ENCODE assay signal across 8 cellular contexts in genomic region chr19:10961073-10961762, GRCh38. TPM values are rescaled to one million over a fixed set of nuclear protein-coding genes. Genes with fewer than 3 reads are reported as not detected.
DNase-seq lines count a peak whose midpoint lies in the region; ATAC-seq, FAIRE-seq and TF ChIP-seq lines count a peak whose summit lies in the region.

No MANE protein-coding gene starts in this region.

- 1% methylated on average over 32 of the region's 88 CpGs; no CpG with 5 or more reads in 1 of the 2 experiments for WGBS in H1 (ENCODE audit: extremely low coverage in 1 of 2, insufficient coverage in 1 of 2, insufficient read length in 1 of 2, insufficient replicate concordance in 2 of 2, low coverage in 1 of 2, low lambda C conversion rate in 2 of 2, missing lambda C conversion rate in 1 of 2), 2 experiments
- under 1% methylated on average over 51 of the region's 88 CpGs for WGBS in mesenchymal stem cell
- 1 to 2% methylated on average over 46 of the region's 88 CpGs for WGBS in tibial nerve, 2 donors

- H2AK5ac ChIP-seq in H1 (ENCODE audit: low read depth, low read length) (no peak overlapping the region), mesenchymal stem cell (ENCODE audit: low read length, severe bottlenecking) (no peak overlapping the region)

- H3K9me2 ChIP-seq in SU-DHL-6 (replicated peaks; ENCODE audit: insufficient read depth, low read length), result no peaks in the 10 kb centered on the region

- H3K27me3 ChIP-seq in SU-DHL-6 (ENCODE audit: low read length), result no peaks in the 10 kb centered on the region
- H3K27me3 ChIP-seq in H1 (replicated peaks in 1 of 4; ENCODE audit: control insufficient read depth in 3 of 4, extremely low read depth in 1 of 4, insufficient read depth in 3 of 4, low read length in 3 of 4), result no peaks in the 10 kb centered on the region
- H3K27me3 ChIP-seq in mesenchymal stem cell (ENCODE audit: control insufficient read depth in 1 of 2, insufficient read depth in 1 of 2, low read length in 2 of 2), result no peaks in the 10 kb centered on the region
- no peaks in the 10 kb centered on the region for H3K27me3 ChIP-seq in tibial nerve

- POLR2A ChIA-PET in H1 (lab: Charles Lee; ENCODE audit: partially characterized antibody), result interaction anchor here (0.9 to 5.1 kb wide), 16 partner anchors 9 to 183 kb away, joined by 3 to 28 read pairs (median 4); partner anchors contain the start of genes LDLR and TMED1

- no peak; a peak in 1 of 3 replicates for TF ChIP-seq POLR2A in H1 (IDR thresholded peaks at IDR 0.05; ENCODE audit: control extremely low read depth in 1 of 2, low read depth in 2 of 2, low read length in 2 of 2)
- no peak for TF ChIP-seq POLR2A in tibial nerve (IDR thresholded peaks at IDR 0.05)

- H3K36me3 ChIP-seq in SU-DHL-6 (ENCODE audit: low read length), result peaks cover 5% of the 10 kb centered on the region; the same call in 1 of the 2 replicates
- H3K36me3 ChIP-seq in H1 (ENCODE audit: control insufficient read depth in 2 of 4, insufficient read depth in 4 of 4, low read length in 3 of 4), result no peaks in the 10 kb centered on the region
- H3K36me3 ChIP-seq in mesenchymal stem cell (ENCODE audit: control insufficient read depth in 1 of 2, insufficient read depth in 2 of 2, low read depth in 1 of 2, low read length in 2 of 2), result peaks cover 0 to 9% of the 10 kb centered on the region in 2 experiments
- H3K36me3 ChIP-seq in tibial nerve, result peaks cover 0 to 6% (median 0%) of the 10 kb centered on the region in 3 donors

- H4K91ac ChIP-seq in H1 (replicated peaks; ENCODE audit: insufficient read length, low read length) (peak overlapping the region; percentile 85), mesenchymal stem cell (ENCODE audit: low read length) (peak overlapping the region; percentile 83)

- H3K27ac ChIP-seq in SU-DHL-6 (ENCODE audit: low read depth, low read length) (peak overlapping the region; percentile 99), H1 (ENCODE audit: low read depth, low read length) (peak overlapping the region; percentile 85), mesenchymal stem cell (ENCODE audit: low read length, poor library complexity, severe bottlenecking) (peak overlapping the region; percentile 65), tibial nerve (peak overlapping the region; percentile 75 to 91 (median 89))

- H3F3A ChIP-seq in SU-DHL-6 (ENCODE audit: insufficient read depth), result peaks cover 29% of the 10 kb centered on the region

- peak overlapping the region; percentile 55 for H2BK120ac ChIP-seq in H1 (replicated peaks; ENCODE audit: low read depth, low read length)
- H2BK120ac ChIP-seq in mesenchymal stem cell (ENCODE audit: low read depth, low read length), result peak overlapping the region; percentile 88

- TF ChIP-seq EP300 in H1 (IDR thresholded peaks at IDR 0.05; ENCODE audit: borderline replicate concordance in 1 of 2, low read depth in 2 of 2, low read length in 2 of 2), result no peak
- TF ChIP-seq EP300 in tibial nerve (IDR thresholded peaks at IDR 0.05), result no peak

- H4K20me1 ChIP-seq in SU-DHL-6 (ENCODE audit: low read depth, low read length) (no peaks in the 10 kb centered on the region), H1 (replicated peaks in 1 of 2; ENCODE audit: control insufficient read depth in 1 of 2, insufficient read depth in 2 of 2, low read length in 2 of 2) (peaks cover 4% of the 10 kb centered on the region in 2 experiments)

- H3K79me1 ChIP-seq in H1 (ENCODE audit: low read depth, low read length) (peaks cover 19% of the 10 kb centered on the region), mesenchymal stem cell (replicated peaks; ENCODE audit: low read length, poor library complexity, severe bottlenecking) (no peaks in the 10 kb centered on the region)

- no peaks in the 10 kb centered on the region for H3K9me3 ChIP-seq in SU-DHL-6 (ENCODE audit: insufficient read depth, low read length)
- no peaks in the 10 kb centered on the region for H3K9me3 ChIP-seq in H1 (ENCODE audit: insufficient read depth in 2 of 2, low read depth in 1 of 2, low read length in 1 of 2)
- H3K9me3 ChIP-seq in mesenchymal stem cell (ENCODE audit: control insufficient read depth, low read length), result no peaks in the 10 kb centered on the region
- H3K9me3 ChIP-seq in tibial nerve, result no peaks in the 10 kb centered on the region

- H4K8ac ChIP-seq in H1 (ENCODE audit: extremely low read depth, insufficient read depth, low read length) (peak overlapping the region; percentile 95), mesenchymal stem cell (ENCODE audit: low read length) (peak overlapping the region; percentile 81)

- no peak for FAIRE-seq in H1 (lab: Jason Lieb, UNC)

- H3K56ac ChIP-seq in H1 (replicated peaks; ENCODE audit: insufficient read length, low read depth, low read length), result peak overlapping the region; percentile 59

- DNase-seq in Ammon's horn (ENCODE audit: low spot score) (peak; percentile 57), H1 (ENCODE audit: low read depth in 1 of 2, low spot score in 2 of 2) (peak in 1 of 2 experiments; percentile 60), mesenchymal stem cell (no peak), tibial nerve (ENCODE audit: low spot score in 2 of 2) (peak; percentile 23 to 26), NCI-H524 treated with DMSO at 0.1 percent for 48 hours (lab: John Stamatoyannopoulos, UW) (no peak)

- no peak for TF ChIP-seq RAD21 in H1 (IDR thresholded peaks at IDR 0.05 in 1 of 2, conservative IDR thresholded peaks at IDR 0.05 in 1 of 2; ENCODE audit: low read depth in 2 of 2, low read length in 2 of 2)

- H2AFZ ChIP-seq in SU-DHL-6 (ENCODE audit: low read depth, low read length, severe bottlenecking) (no peak overlapping the region), H1 (ENCODE audit: low read length) (no peak overlapping the region), mesenchymal stem cell (ENCODE audit: low read depth, low read length) (peak overlapping the region; percentile 46)

- no peak overlapping the region for H2BK20ac ChIP-seq in H1 (ENCODE audit: low read length)

- TF ChIP-seq CTCF in SU-DHL-6 (IDR thresholded peaks at IDR 0.05; ENCODE audit: insufficient read depth, low read length, poor library complexity, severe bottlenecking) (no peak), H1 (IDR thresholded peaks at IDR 0.05; ENCODE audit: control extremely low read depth in 1 of 3, insufficient read depth in 1 of 3, low read depth in 1 of 3, low read length in 3 of 3) (no peak), tibial nerve (IDR thresholded peaks at IDR 0.05) (no peak)

- H3K4me3 ChIP-seq in SU-DHL-6 (ENCODE audit: insufficient read depth, low read length, poor library complexity, severe bottlenecking), result peak overlapping the region; percentile 97
- H3K4me3 ChIP-seq in H1 (ENCODE audit: extremely low read depth in 1 of 4, insufficient read depth in 2 of 4, low read depth in 3 of 4, low read length in 4 of 4), result peak overlapping the region; percentile 98 to 100 (median 99)
- H3K4me3 ChIP-seq in mesenchymal stem cell (ENCODE audit: insufficient read depth in 1 of 2, low read depth in 1 of 2, low read length in 2 of 2), result peak overlapping the region; percentile 91 to 99
- H3K4me3 ChIP-seq in tibial nerve, result peak overlapping the region; percentile 73 to 76 (median 75)

- H3K4me1 ChIP-seq in H1 (replicated peaks in 1 of 4; ENCODE audit: control insufficient read depth in 3 of 4, insufficient read depth in 4 of 4, low read length in 3 of 4), result peaks cover 0 to 12% (median 7%) of the 10 kb centered on the region in 4 experiments; a peak in 6 of 7 replicates
- H3K4me1 ChIP-seq in mesenchymal stem cell (ENCODE audit: control insufficient read depth, insufficient read depth, low read depth, low read length), result peaks cover 17% of the 10 kb centered on the region
- peaks cover 0 to 42% (median 14%) of the 10 kb centered on the region in 4 donors for H3K4me1 ChIP-seq in tibial nerve

- ATAC-seq in GM18867 (IDR thresholded peaks at IDR 0.05; ENCODE audit: unreplicated experiment), result peak; percentile 30
- peak; percentile 34 for ATAC-seq in HG03095 (IDR thresholded peaks at IDR 0.05; ENCODE audit: unreplicated experiment)

- H3K23me2 ChIP-seq in H1 (ENCODE audit: low read depth, low read length), result peaks cover 5% of the 10 kb centered on the region

- peak overlapping the region; percentile 5 for H4K5ac ChIP-seq in H1 (ENCODE audit: insufficient read length, low read depth, low read length)

- no peak overlapping the region for H3K14ac ChIP-seq in H1 (ENCODE audit: insufficient read length)
- peak overlapping the region; percentile 45 to 72 for H3K14ac ChIP-seq in mesenchymal stem cell (ENCODE audit: low read length in 2 of 2)

- CTCF ChIA-PET in H1 (lab: Charles Lee; ENCODE audit: partially characterized antibody), result interaction anchor here (12.4 kb wide), 1 partner anchor 22 kb away, joined by 110 read pairs; no protein-coding TSS in a partner anchor

- H2BK12ac ChIP-seq in H1 (ENCODE audit: low read depth, low read length), result 0 out of 2 replicates have a peak overlapping the region, but pooled peaks have one; percentile 50
- no peak overlapping the region for H2BK12ac ChIP-seq in mesenchymal stem cell (ENCODE audit: low read length in 2 of 2)

- H3K23ac ChIP-seq in H1 (ENCODE audit: insufficient read length), result no peak overlapping the region
- H3K23ac ChIP-seq in mesenchymal stem cell (ENCODE audit: low read length in 2 of 2), result no peak overlapping the region

- peaks cover 50% of the 10 kb centered on the region for H3K79me2 ChIP-seq in SU-DHL-6 (ENCODE audit: insufficient read depth, low read length)
- H3K79me2 ChIP-seq in H1 (ENCODE audit: control insufficient read depth in 1 of 2, insufficient read depth in 2 of 2, low read length in 2 of 2), result peaks cover 34 to 50% of the 10 kb centered on the region in 2 experiments

- H3K9ac ChIP-seq in SU-DHL-6 (ENCODE audit: low read length) (peak overlapping the region; percentile 99), H1 (replicated peaks in 1 of 4; ENCODE audit: extremely low read depth in 1 of 4, low read depth in 3 of 4, low read length in 3 of 4) (peak overlapping the region; percentile 85 to 95 (median 90)), mesenchymal stem cell (ENCODE audit: low read length) (peak overlapping the region; percentile 99)

- H3K18ac ChIP-seq in H1 (ENCODE audit: extremely low read depth, low read length), result peak overlapping the region; percentile 71; the same call in 1 of the 2 replicates
- H3K18ac ChIP-seq in mesenchymal stem cell (ENCODE audit: low read depth in 1 of 2, low read length in 2 of 2), result peak overlapping the region; percentile 88 to 90

- peak overlapping the region; percentile 88 for H3K4me2 ChIP-seq in SU-DHL-6 (ENCODE audit: low read depth, low read length, poor library complexity, severe bottlenecking)
- peak overlapping the region; percentile 83 to 100 for H3K4me2 ChIP-seq in H1 (ENCODE audit: insufficient read depth in 1 of 2, low read depth in 2 of 2, low read length in 2 of 2)
- peak overlapping the region; percentile 61 for H3K4me2 ChIP-seq in mesenchymal stem cell (ENCODE audit: low read length, poor library complexity, severe bottlenecking)

- H2BK5ac ChIP-seq in H1 (ENCODE audit: low read depth, low read length) (peak overlapping the region; percentile 9; the same call in 1 of the 2 replicates), mesenchymal stem cell (ENCODE audit: low read depth, low read length, poor library complexity, severe bottlenecking) (no peak overlapping the region)

- H3K4ac ChIP-seq in H1 (replicated peaks; ENCODE audit: insufficient read length, low read depth, low read length) (peak overlapping the region; percentile 2), mesenchymal stem cell (ENCODE audit: low read depth in 1 of 2, low read length in 2 of 2) (peak overlapping the region; percentile 86 to 90)

- H2BK15ac ChIP-seq in H1 (ENCODE audit: low read length) (no peak overlapping the region), mesenchymal stem cell (ENCODE audit: low read depth, poor library complexity, severe bottlenecking) (peak overlapping the region; percentile 81)

RNA-seq across cellular contexts. Expression of gene SMARCA4, which starts 0.4 kb away (rescaled TPM):
- 263 TPM in 2 replicates for total RNA-seq in H1 (2021; fragmentation: NEBNext Ultra II Directional; extraction: Animal tissue kit (Norgen Biotek cat#: 25700))
- 86.4 and 137 TPM in 2 replicates for polyA plus RNA-seq in H1 (2011; rRNA removed)
- 106 TPM for polyA plus RNA-seq in H1 (2011; cell fraction: cytosol; rRNA removed)
- 215 TPM for polyA plus RNA-seq in H1 (2011; cell fraction: nucleus; rRNA removed)
- 238 to 277 TPM (median 270 TPM) in 4 replicates for polyA plus RNA-seq in H1 (2012, experiment 1 of 2)
- 118 TPM for polyA plus RNA-seq in H1 (2012, experiment 2 of 2)
- polyA plus RNA-seq in H1 (2013, experiment 1 of 2), result 156 TPM
- polyA plus RNA-seq in H1 (2013, experiment 2 of 2), result 146 TPM
- polyA minus RNA-seq in H1 (2011; rRNA and poly(A)+ RNA removed), result 219 and 239 TPM in 2 replicates
- 184 TPM for polyA minus RNA-seq in H1 (2011; cell fraction: cytosol; rRNA and poly(A)+ RNA removed)
- polyA minus RNA-seq in H1 (2011; cell fraction: nucleus; rRNA and poly(A)+ RNA removed), result 185 TPM
- polyA plus RNA-seq in mesenchymal stem cell (2013, experiment 1 of 2), result 67.2 TPM
- 66.6 TPM for polyA plus RNA-seq in mesenchymal stem cell (2013, experiment 2 of 2)
- 100 to 1,000 TPM in 1 of 4 donors, 10 to 100 TPM in 3; 54.2 to 122 (median 73.9) TPM for total RNA-seq in tibial nerve

RNA-seq across cellular contexts. Expression of gene TIMM29, which starts 32.6 kb away (rescaled TPM):
- total RNA-seq in H1 (2021; fragmentation: NEBNext Ultra II Directional; extraction: Animal tissue kit (Norgen Biotek cat#: 25700)), result 22.5 and 24.0 TPM in 2 replicates
- polyA plus RNA-seq in H1 (2011; rRNA removed), result 15.9 and 24.2 TPM in 2 replicates
- 19.9 TPM for polyA plus RNA-seq in H1 (2011; cell fraction: cytosol; rRNA removed)
- polyA plus RNA-seq in H1 (2011; cell fraction: nucleus; rRNA removed), result 14.8 TPM
- 19.3 to 25.7 TPM (median 21.5 TPM) in 4 replicates for polyA plus RNA-seq in H1 (2012, experiment 1 of 2)
- 30.8 TPM for polyA plus RNA-seq in H1 (2012, experiment 2 of 2)
- polyA plus RNA-seq in H1 (2013, experiment 1 of 2), result 24.8 TPM
- polyA plus RNA-seq in H1 (2013, experiment 2 of 2), result 22.2 TPM
- 5.7 and 8.0 TPM in 2 replicates for polyA minus RNA-seq in H1 (2011; rRNA and poly(A)+ RNA removed)
- 12.0 TPM for polyA minus RNA-seq in H1 (2011; cell fraction: cytosol; rRNA and poly(A)+ RNA removed)
- polyA minus RNA-seq in H1 (2011; cell fraction: nucleus; rRNA and poly(A)+ RNA removed), result 16.6 TPM
- 20.0 TPM for polyA plus RNA-seq in mesenchymal stem cell (2013, experiment 1 of 2)
- polyA plus RNA-seq in mesenchymal stem cell (2013, experiment 2 of 2), result 22.7 TPM
- total RNA-seq in tibial nerve, result 10 to 100 TPM; 27.1 to 40.4 (median 32.8) TPM

RNA-seq across cellular contexts. Expression of gene YIPF2, which starts 32.8 kb away (rescaled TPM):
- total RNA-seq in H1 (2021; fragmentation: NEBNext Ultra II Directional; extraction: Animal tissue kit (Norgen Biotek cat#: 25700)), result 47.5 and 48.3 TPM in 2 replicates
- 112 and 151 TPM in 2 replicates for polyA plus RNA-seq in H1 (2011; rRNA removed)
- 91.7 TPM for polyA plus RNA-seq in H1 (2011; cell fraction: cytosol; rRNA removed)
- 125 TPM for polyA plus RNA-seq in H1 (2011; cell fraction: nucleus; rRNA removed)
- polyA plus RNA-seq in H1 (2012, experiment 1 of 2), result 24.9 to 55.5 TPM (median 50.4 TPM) in 4 replicates
- 58.3 TPM for polyA plus RNA-seq in H1 (2012, experiment 2 of 2)
- 47.5 TPM for polyA plus RNA-seq in H1 (2013, experiment 1 of 2)
- polyA plus RNA-seq in H1 (2013, experiment 2 of 2), result 47.1 TPM
- polyA minus RNA-seq in H1 (2011; rRNA and poly(A)+ RNA removed), result 31.4 and 45.4 TPM in 2 replicates
- 41.3 TPM for polyA minus RNA-seq in H1 (2011; cell fraction: cytosol; rRNA and poly(A)+ RNA removed)
- 49.0 TPM for polyA minus RNA-seq in H1 (2011; cell fraction: nucleus; rRNA and poly(A)+ RNA removed)
- 51.4 TPM for polyA plus RNA-seq in mesenchymal stem cell (2013, experiment 1 of 2)
- polyA plus RNA-seq in mesenchymal stem cell (2013, experiment 2 of 2), result 51.4 TPM
- 10 to 100 TPM; 50.0 to 69.3 (median 56.4) TPM for total RNA-seq in tibial nerve

Comparison
In these comparisons a context has a peak if more than half of its experiments do, and no peak if none do; other contexts are left out.
1. DNase-seq: peak in Ammon's horn (single experiment) and tibial nerve (2 of 2); none in mesenchymal stem cell (single experiment) and NCI-H524 treated with DMSO at 0.1 percent for 48 hours (single experiment).
2. Peak in every context shown above with its lines, with median percentiles within 50 percentile points of each other: H3K27ac ChIP-seq, H3K4me2 ChIP-seq, H3K4me3 ChIP-seq and H3K9ac ChIP-seq.